ENCODE assay signal across 9 cellular contexts in the genomic region with DNA sequence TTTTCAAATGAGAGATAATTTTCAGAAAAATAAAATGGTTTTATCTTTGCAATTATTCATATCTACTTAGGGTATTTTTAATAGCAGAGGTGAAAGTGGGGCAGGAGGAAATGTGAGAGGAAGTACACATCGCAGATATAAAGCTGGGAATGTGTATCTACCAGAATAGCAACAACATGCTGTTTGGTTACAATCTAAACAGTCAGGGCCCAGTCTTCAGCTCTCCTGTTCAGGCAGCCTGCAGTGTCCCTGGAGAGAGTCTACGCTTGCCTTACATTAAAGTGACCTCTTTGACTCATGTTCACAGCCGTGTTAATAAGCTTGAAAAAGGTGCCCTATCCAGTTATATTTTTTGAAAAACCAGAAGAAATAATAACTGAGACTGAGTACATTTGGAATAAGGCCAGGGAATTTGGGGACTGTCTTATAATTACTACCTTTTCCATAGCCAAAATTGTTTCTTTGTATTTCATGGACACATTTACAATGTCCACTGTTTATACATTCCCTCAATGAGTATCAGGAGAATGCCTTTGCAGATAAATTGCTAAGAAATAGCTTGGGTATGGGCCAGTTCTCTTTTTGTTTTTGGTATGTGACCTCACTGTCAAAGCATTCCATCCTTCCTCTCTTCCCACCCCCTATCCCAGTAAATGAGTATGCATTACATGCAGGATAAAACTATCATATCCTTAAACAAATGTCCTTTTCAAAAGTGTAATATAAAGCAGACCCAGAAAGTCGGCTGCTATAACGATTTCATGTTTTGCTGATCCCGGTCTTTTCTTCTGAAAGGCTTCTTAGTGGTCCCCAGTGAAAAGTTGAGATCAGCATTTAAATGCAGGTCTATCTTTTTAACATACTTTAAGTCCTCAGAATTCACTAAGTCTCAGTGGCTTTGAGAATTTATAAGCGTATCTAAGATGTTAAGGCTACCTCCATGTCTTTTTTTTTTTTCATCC.
DNase-seq lines count a peak whose midpoint lies in the region; ATAC-seq and TF ChIP-seq lines count a peak whose summit lies in the region.
"Had no signal": no experiment of that assay in that cellular context is flagged by ENCODE, and none has a peak within 500 bp of the region (broad histone marks: within the 10 kb centered on the region; RNA-seq: fewer than 3 reads in every experiment).

No MANE protein-coding gene starts in this region.

- in situ Hi-C loops in HAP-1 (cut with MboI; ENCODE audit: low sequenced_read_pairs), result no loop called here

- peaks cover 30% of the 10 kb centered on the region for H3K4me1 ChIP-seq in HAP-1
- peaks cover 0 to 54% (median 31%) of the 10 kb centered on the region in 9 donors for H3K4me1 ChIP-seq in heart right ventricle

- H3K4me3 ChIP-seq in HAP-1 (no peak overlapping the region), heart right ventricle (peak overlapping the region in 6 of 10 donors; percentile 4 to 29 (median 21)), retinal pigment epithelial cell (ENCODE audit: low read length) (peak overlapping the region; percentile 15)

- peak overlapping the region; percentile 38 to 85 (median 76) for H3K27ac ChIP-seq in heart right ventricle

- intact Hi-C loops in heart right ventricle (cut with DNase I), result loop anchor here in 2 of 10 donors (5.0 kb wide), 2 partner anchors 65 to 75 kb away; no protein-coding TSS in a partner anchor

- 3 to 12% methylated on average over 7 of the region's 7 CpGs for WGBS in heart right ventricle, 2 donors

- peak; percentile 53 to 89 for DNase-seq in HAP-1 (ENCODE audit: low spot score in 2 of 2)
- DNase-seq in amniotic epithelial cell (ENCODE audit: low read depth), result peak; percentile 48
- DNase-seq in heart right ventricle, result peak in 1 of 2 donors; percentile 15
- peak; percentile 8 for DNase-seq in retinal pigment epithelial cell (ENCODE audit: low read depth)
- DNase-seq in NCI-H345 (lab: John Stamatoyannopoulos, UW), result no peak
- no peak for DNase-seq in 8988T
- no peak for DNase-seq in NOMO-1 treated with DMSO at 0.1 percent for 48 hours (lab: John Stamatoyannopoulos, UW; ENCODE audit: unreplicated experiment)
- DNase-seq: NCI-H82 had no signal

- H3K9me3 ChIP-seq in HAP-1, result no peaks in the 10 kb centered on the region
- H3K9me3 ChIP-seq in heart right ventricle, result no peaks in the 10 kb centered on the region

- ATAC-seq in heart right ventricle (peak; percentile 71 to 94 (median 87)), HG03354 (IDR thresholded peaks at IDR 0.05; ENCODE audit: poor library complexity, severe bottlenecking, unreplicated experiment) (no peak)

- no peaks in the 10 kb centered on the region for H3K27me3 ChIP-seq in HAP-1 (ENCODE audit: low read depth)
- H3K27me3 ChIP-seq in heart right ventricle, result no peaks in the 10 kb centered on the region

- H3K36me3 ChIP-seq in HAP-1 (replicated peaks) (no peaks in the 10 kb centered on the region), heart right ventricle (no peaks in the 10 kb centered on the region)

- TF ChIP-seq CTCF in heart right ventricle (IDR thresholded peaks at IDR 0.05) (no peak), retinal pigment epithelial cell (conservative IDR thresholded peaks at IDR 0.05; ENCODE audit: low read depth, low read length) (no peak)

Comparison
In these comparisons a context has a peak if more than half of its experiments do, and no peak if none do; other contexts are left out.
1. DNase-seq: peak in HAP-1 (2 of 2), amniotic epithelial cell (single experiment) and retinal pigment epithelial cell (single experiment); none in NCI-H345 (single experiment), 8988T (single experiment) and NOMO-1 treated with DMSO at 0.1 percent for 48 hours (single experiment).